In genomic region chr14:103057028-103057371, GRCh38 we compare ENCODE assay signal across 9 cellular contexts. TPM values are rescaled to one million over a fixed set of nuclear protein-coding genes. Genes with fewer than 3 reads are reported as not detected.
DNase-seq lines count a peak whose midpoint lies in the region; ATAC-seq, FAIRE-seq and TF ChIP-seq lines count a peak whose summit lies in the region.
"Had no signal": no experiment of that assay in that cellular context is flagged by ENCODE, and none has a peak within 500 bp of the region (broad histone marks: within the 10 kb centered on the region; RNA-seq: fewer than 3 reads in every experiment).

No MANE protein-coding gene starts in this region.

- H3K27ac ChIP-seq in Panc1 (ENCODE audit: low read length) (peak overlapping the region; percentile 39; the same call in 1 of the 2 replicates), pancreas (peak overlapping the region; percentile 73 to 85 (median 77))

- H3K4me1 ChIP-seq in Panc1 (ENCODE audit: control insufficient read depth, insufficient read depth, low read length), result peaks cover 22% of the 10 kb centered on the region
- peaks cover 0 to 21% (median 13%) of the 10 kb centered on the region in 3 donors for H3K4me1 ChIP-seq in pancreas

- no peak for TF ChIP-seq CTCF in Panc1 (IDR thresholded peaks at IDR 0.05)
- no peak for TF ChIP-seq CTCF in fibroblast of mammary gland (conservative IDR thresholded peaks at IDR 0.05; ENCODE audit: control insufficient read depth, insufficient read depth, low read depth, low read length)
- no peak for TF ChIP-seq CTCF in pancreas (IDR thresholded peaks at IDR 0.05)

- FAIRE-seq in pancreas (lab: Jason Lieb, UNC), result no peak
- FAIRE-seq: A204.1 had no signal

- H3K4me3 ChIP-seq in Panc1 (ENCODE audit: low read depth in 2 of 2, low read length in 2 of 2) (peak overlapping the region; percentile 59 to 67), fibroblast of mammary gland (ENCODE audit: control insufficient read depth, low read depth, low read length) (peak overlapping the region; percentile 88), pancreas (peak overlapping the region; percentile 83 to 96 (median 94))

- in situ Hi-C loops in Panc1 (cut with HindIII; ENCODE audit: low pct_unique_long_range_greater_than_20kb, low sequenced_read_pairs), result no loop called here

- BruUV-seq in Panc1 (replicated peaks; lab: Mats Ljungman, UMichigan), result no TSS peak

- DNase-seq in DMS 273 (lab: John Stamatoyannopoulos, UW; ENCODE audit: unreplicated experiment), result peak; percentile 75
- no peak for DNase-seq in DMS 273 treated with DMSO at 0.1 percent for 48 hours (lab: John Stamatoyannopoulos, UW)
- DNase-seq in Panc1 (ENCODE audit: low read depth, low spot score), result no peak
- DNase-seq in fibroblast of mammary gland (ENCODE audit: low read depth), result no peak
- DNase-seq in pancreas, result peak in 3 of 6 donors; percentile 24 to 67 (median 49)
- no peak for DNase-seq in effector CD4-positive, alpha-beta T cell
- DNase-seq in D341Med (ENCODE audit: low spot score), result no peak

- H3K36me3 ChIP-seq in Panc1 (ENCODE audit: control insufficient read depth, insufficient read depth, low read length), result no peaks in the 10 kb centered on the region
- no peaks in the 10 kb centered on the region for H3K36me3 ChIP-seq in pancreas

- CTCF ChIA-PET in Panc1 (lab: Charles Lee), result no interaction called here

- H3K27me3 ChIP-seq in Panc1 (ENCODE audit: control insufficient read depth, insufficient read depth, low read length) (no peaks in the 10 kb centered on the region), pancreas (no peaks in the 10 kb centered on the region)

- POLR2A ChIA-PET in Panc1 (lab: Charles Lee), result interaction anchor here (0.6 kb wide), 1 partner anchor 24 kb away, joined by 3 read pairs; no protein-coding TSS in a partner anchor

- intact Hi-C loops in Panc1 (cut with micrococcal nuclease; ENCODE audit: unreplicated experiment) (no loop called here), pancreas (cut with DNase I) (no loop called here)

- 0% methylated on average over 14 to 53 of the region's 53 CpGs for WGBS in pancreas, 2 donors

- ATAC-seq in Panc1 (peak; percentile 41), pancreas (peak; percentile 6 to 11 (median 7)), HG02798 (IDR thresholded peaks at IDR 0.05; ENCODE audit: poor library complexity, unreplicated experiment) (no peak)

- H3K9me3 ChIP-seq in Panc1 (ENCODE audit: control insufficient read depth, insufficient read depth, low read depth, low read length) (no peaks in the 10 kb centered on the region), pancreas (no peaks in the 10 kb centered on the region)

RNA-seq across cellular contexts. Expression of gene CDC42BPB, which starts 0.3 kb away (rescaled TPM):
- total RNA-seq in Panc1 (2021; ENCODE audit: unreplicated experiment) (84.4 TPM), pancreas (10 to 100 TPM; 27.2 to 45.5 (median 31.0) TPM)
- polyA plus RNA-seq in Panc1 (2012; ENCODE audit: insufficient read length), result 80.5 TPM
- polyA plus RNA-seq in pancreas, result 10 to 100 TPM; 33.5 to 34.5 TPM

RNA-seq across cellular contexts. Expression of gene LBHD2, which starts 27.0 kb away (rescaled TPM):
- total RNA-seq in Panc1 (2021; ENCODE audit: unreplicated experiment) (not detected), pancreas (not detected)
- not detected for polyA plus RNA-seq in Panc1 (2012; ENCODE audit: insufficient read length)
- polyA plus RNA-seq in pancreas, result not detected

RNA-seq across cellular contexts. Expression of gene EXOC3L4, which starts 37.5 kb away (rescaled TPM):
- 2.6 TPM for total RNA-seq in Panc1 (2021; ENCODE audit: unreplicated experiment)
- polyA plus RNA-seq in Panc1 (2012; ENCODE audit: insufficient read length), result 1.9 TPM
- 1 to 10 TPM in 4 of 6 donors, under 1 TPM in 2; 0.63 to 6.2 (median 1.3) TPM for total RNA-seq in pancreas
- 1 to 10 TPM; 5.0 to 8.9 TPM for polyA plus RNA-seq in pancreas
